ENCODE assay signal across 8 cellular contexts in the genomic region with DNA sequence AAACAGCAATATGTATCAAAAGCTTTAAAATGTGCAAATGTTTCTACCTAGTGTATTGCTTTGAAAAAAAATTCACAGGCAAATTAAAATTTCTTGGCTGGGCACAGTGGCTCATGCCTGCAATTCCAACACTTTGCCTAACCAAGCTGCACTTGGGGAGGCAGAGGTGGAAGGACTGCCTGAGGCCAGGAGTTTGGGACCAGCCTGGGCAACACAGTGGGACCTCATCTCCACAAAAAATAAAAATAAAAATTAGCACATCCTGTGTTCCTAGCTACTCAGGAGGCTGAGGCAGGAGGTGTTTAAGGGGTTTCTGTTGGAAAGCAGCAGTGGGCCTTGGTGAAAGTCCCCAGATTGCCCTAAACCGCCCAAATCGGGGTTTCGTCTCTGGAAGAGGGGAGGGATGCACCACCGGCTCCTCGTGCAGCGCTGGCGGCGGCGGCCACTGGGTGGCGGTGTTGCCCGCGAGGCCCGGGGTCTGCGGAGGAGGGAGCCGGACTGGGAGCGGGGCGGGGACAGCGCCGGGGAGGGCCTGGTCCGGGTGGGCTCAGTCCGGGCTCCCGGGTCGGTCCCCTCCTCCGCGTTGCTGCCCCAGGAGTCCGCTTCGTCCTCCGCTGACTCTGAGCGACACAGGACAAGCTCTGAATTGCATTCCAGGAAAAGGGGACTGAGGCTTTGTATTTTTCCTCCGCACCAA.
DNase-seq lines count a peak whose midpoint lies in the region; ATAC-seq and TF ChIP-seq lines count a peak whose summit lies in the region.

No MANE protein-coding gene starts in this region.

- H3K4me3 ChIP-seq in CD4-positive, alpha-beta memory T cell (ENCODE audit: low read length in 2 of 2), result no peak overlapping the region
- peak overlapping the region; percentile 40 for H3K4me3 ChIP-seq in WI38 (ENCODE audit: low read depth, low read length)

- peak in 4 of 5 donors; percentile 1 to 18 (median 12) for DNase-seq in CD4-positive, alpha-beta memory T cell
- DNase-seq in HT1080 (ENCODE audit: low read depth) (peak; percentile 47), chondrocyte (ENCODE audit: low spot score) (no peak), kidney glomerular epithelial cell (lab: John Stamatoyannopoulos, UW) (peak; percentile 1), COR-L47 (lab: John Stamatoyannopoulos, UW) (no peak)
- DNase-seq in stimulated activated CD4-positive, alpha-beta T cell treated with anti-CD3 and anti-CD28 coated beads, Interleukin-15, amount 100 ng/mL, for 24 hours, result peak; percentile 67

- CTCF ChIA-PET in CD4-positive, alpha-beta memory T cell (lab: Charles Lee; ENCODE audit: partially characterized antibody), result interaction anchor here (1.0 to 2.1 kb wide), 8 partner anchors 8 to 1545 kb away, joined by 3 to 10 read pairs (median 4); no protein-coding TSS in a partner anchor

- peak overlapping the region in 1 of 8 donors; percentile 24 for H3K4me3 Mint-ChIP-seq in CD4-positive, alpha-beta memory T cell
- peak overlapping the region; percentile 58 for H3K4me3 Mint-ChIP-seq in chondrocyte (ENCODE audit: unreplicated experiment)

- no peak overlapping the region for H3K27ac ChIP-seq in CD4-positive, alpha-beta memory T cell (ENCODE audit: low read depth, low read length)

- POLR2A ChIA-PET in CD4-positive, alpha-beta memory T cell (lab: Charles Lee; ENCODE audit: partially characterized antibody), result no interaction called here

- H3K27me3 ChIP-seq in CD4-positive, alpha-beta memory T cell (ENCODE audit: insufficient read depth, low read length), result no peaks in the 10 kb centered on the region

- no peaks in the 10 kb centered on the region for H3K36me3 ChIP-seq in CD4-positive, alpha-beta memory T cell (ENCODE audit: insufficient read depth, low read length)

- TF ChIP-seq CTCF in WI38 (IDR thresholded peaks at IDR 0.05; ENCODE audit: low read depth, low read length) (peak; percentile 59), chondrocyte (IDR thresholded peaks at IDR 0.05) (peak; percentile 94)

- H3K27me3 Mint-ChIP-seq in CD4-positive, alpha-beta memory T cell, result peaks cover 24 to 29% of the 10 kb centered on the region in 2 donors
- H3K27me3 Mint-ChIP-seq in chondrocyte (ENCODE audit: low read depth), result peaks cover 27% of the 10 kb centered on the region

- H3K9me3 ChIP-seq in CD4-positive, alpha-beta memory T cell (ENCODE audit: control insufficient read depth in 1 of 2, low read length in 2 of 2), result no peaks in the 10 kb centered on the region

- peak; percentile 77 for ATAC-seq in GM19438 (IDR thresholded peaks at IDR 0.05; ENCODE audit: low read depth, unreplicated experiment)

- no peak overlapping the region for H3K27ac Mint-ChIP-seq in CD4-positive, alpha-beta memory T cell
- no peak overlapping the region for H3K27ac Mint-ChIP-seq in chondrocyte (ENCODE audit: unreplicated experiment)

- H3K36me3 Mint-ChIP-seq in CD4-positive, alpha-beta memory T cell, result no peaks in the 10 kb centered on the region
- H3K36me3 Mint-ChIP-seq in chondrocyte (ENCODE audit: low read depth), result no peaks in the 10 kb centered on the region

- H3K9me3 Mint-ChIP-seq in CD4-positive, alpha-beta memory T cell, result peaks cover 0 to 5% (median 0%) of the 10 kb centered on the region in 8 donors
- H3K9me3 Mint-ChIP-seq in chondrocyte (ENCODE audit: low read depth), result peaks cover 6% of the 10 kb centered on the region

- H3K4me1 Mint-ChIP-seq in CD4-positive, alpha-beta memory T cell, result no peaks in the 10 kb centered on the region
- no peaks in the 10 kb centered on the region for H3K4me1 Mint-ChIP-seq in chondrocyte (ENCODE audit: low read depth)

- no peaks in the 10 kb centered on the region for H3K4me1 ChIP-seq in CD4-positive, alpha-beta memory T cell (ENCODE audit: insufficient read depth, low read length)

- intact Hi-C loops in CD4-positive, alpha-beta memory T cell (cut with micrococcal nuclease), result no loop called here

Comparison
In these comparisons a context has a peak if more than half of its experiments do, and no peak if none do; other contexts are left out.
1. DNase-seq: peak in CD4-positive, alpha-beta memory T cell (4 of 5), HT1080 (single experiment), kidney glomerular epithelial cell (single experiment) and stimulated activated CD4-positive, alpha-beta T cell treated with anti-CD3 and anti-CD28 coated beads, Interleukin-15, amount 100 ng/mL, for 24 hours (single experiment); none in chondrocyte (single experiment) and COR-L47 (single experiment).